ENCODE assay signal across 8 cellular contexts in genomic region chr7:64665980-64666674, GRCh38. TPM values are rescaled to one million over a fixed set of nuclear protein-coding genes. Genes with fewer than 3 reads are reported as not detected.
DNase-seq lines count a peak whose midpoint lies in the region; ATAC-seq and TF ChIP-seq lines count a peak whose summit lies in the region.

Gene ZNF107, plus strand, starts transcription at chr7:64666133. Its CDS starts 150 bp downstream, at chr7:64666283.

- intact Hi-C loops in heart left ventricle (cut with DNase I), result loop anchor here in 4 of 10 donors (10.0 kb wide), 4 partner anchors 91 to 361 kb away; partner anchors contain the start of genes ZNF680 (in 2 of the 4) and ZNF138 (in 1 of the 4)

- H3K4me3 ChIP-seq in GM12875 (ENCODE audit: low read depth, low read length), result peak within 1 kb of the TSS; percentile 94
- H3K4me3 ChIP-seq in adipocyte (ENCODE audit: low read length), result peak within 1 kb of the TSS; percentile 92
- H3K4me3 ChIP-seq in heart left ventricle, result peak within 1 kb of the TSS; percentile 53 to 93 (median 74)
- peak within 1 kb of the TSS; percentile 31 to 87 (median 78) for H3K4me3 ChIP-seq in upper lobe of left lung

- no peak for TF ChIP-seq CTCF in GM12875 (IDR thresholded peaks at IDR 0.05; ENCODE audit: borderline replicate concordance, insufficient read depth, low read depth, low read length)
- no peak for TF ChIP-seq CTCF in heart left ventricle (IDR thresholded peaks at IDR 0.05)
- no peak for TF ChIP-seq CTCF in upper lobe of left lung (IDR thresholded peaks at IDR 0.05)

- H3K36me3 ChIP-seq in adipocyte (ENCODE audit: control insufficient read depth, insufficient read depth, low read length, severe bottlenecking), result peaks cover 10% of the 10 kb centered on the region
- peaks cover 0 to 19% (median 10%) of the 10 kb centered on the region in 9 donors for H3K36me3 ChIP-seq in heart left ventricle
- H3K36me3 ChIP-seq in upper lobe of left lung, result peaks cover 0 to 12% (median 8%) of the 10 kb centered on the region in 4 donors

- H3K4me1 ChIP-seq in adipocyte (ENCODE audit: control insufficient read depth, insufficient read depth, low read length), result peaks cover 8% of the 10 kb centered on the region
- peaks cover 0 to 16% (median 9%) of the 10 kb centered on the region in 12 donors for H3K4me1 ChIP-seq in heart left ventricle
- peaks cover 6 to 21% (median 10%) of the 10 kb centered on the region in 4 donors for H3K4me1 ChIP-seq in upper lobe of left lung

- DNase-seq in NCI-H1436 (lab: John Stamatoyannopoulos, UW), result peak; percentile 90
- DNase-seq in T follicular helper cell (ENCODE audit: low read depth), result peak; percentile 79
- peak; percentile 94 for DNase-seq in adipocyte (ENCODE audit: low read depth)
- DNase-seq in heart left ventricle, result peak; percentile 93 to 96 (median 94)
- peak; percentile 96 for DNase-seq in pons (ENCODE audit: low spot score)
- DNase-seq in upper lobe of left lung, result peak; percentile 88 to 96

- H3K9ac ChIP-seq in adipocyte (ENCODE audit: low read length), result peak within 1 kb of the TSS; percentile 86

- peak within 1 kb of the TSS in 10 of 12 donors; percentile 62 to 78 (median 68) for H3K27ac ChIP-seq in heart left ventricle
- H3K27ac ChIP-seq in upper lobe of left lung, result peak within 1 kb of the TSS; percentile 62 to 86 (median 78)

- H3K27me3 ChIP-seq in adipocyte (replicated peaks; ENCODE audit: control insufficient read depth, insufficient read depth, low read length) (no peaks in the 10 kb centered on the region), heart left ventricle (no peaks in the 10 kb centered on the region), upper lobe of left lung (no peaks in the 10 kb centered on the region)

- 0 to 1% (median 0%) methylated on average over 27 to 37 of the region's 37 CpGs for WGBS in heart left ventricle, 4 donors
- 0% methylated on average over 9 to 37 of the region's 37 CpGs for WGBS in upper lobe of left lung, 2 donors

- no peak for TF ChIP-seq EP300 in upper lobe of left lung (IDR thresholded peaks at IDR 0.05)

- no peaks in the 10 kb centered on the region for H3K9me3 ChIP-seq in adipocyte (ENCODE audit: control insufficient read depth, low read length)
- no peaks in the 10 kb centered on the region for H3K9me3 ChIP-seq in heart left ventricle
- H3K9me3 ChIP-seq in upper lobe of left lung, result no peaks in the 10 kb centered on the region

- TF ChIP-seq POLR2A in heart left ventricle (IDR thresholded peaks at IDR 0.05) (peak in 1 of 2 donors; percentile 52), upper lobe of left lung (IDR thresholded peaks at IDR 0.05) (peak in 3 of 4 donors; percentile 36 to 62 (median 61))

- ATAC-seq in HG02798 (IDR thresholded peaks at IDR 0.05; ENCODE audit: poor library complexity, unreplicated experiment), result peak; percentile 99
- peak; percentile 100 for ATAC-seq in heart left ventricle
- peak; percentile 99 to 100 for ATAC-seq in upper lobe of left lung (ENCODE audit: low FRiP score in 2 of 2)

RNA-seq across cellular contexts. Expression of gene ZNF107, which starts in this region (rescaled TPM):
- total RNA-seq in heart left ventricle (1 to 10 TPM; 1.2 to 4.0 (median 1.8) TPM), upper lobe of left lung (10 to 100 TPM in 1 of 6 donors, 1 to 10 TPM in 5; 2.7 to 13.6 (median 4.2) TPM)
- 1 to 10 TPM in 1 of 2 donors, under 1 TPM in 1; 0.91 to 1.4 TPM for polyA plus RNA-seq in heart left ventricle

Comparison
In these comparisons a context has a peak if more than half of its experiments do, and no peak if none do; other contexts are left out.
1. Peak in every context shown above with its lines: DNase-seq, ATAC-seq, H3K4me3 ChIP-seq and H3K27ac ChIP-seq.